12 cellular contexts compared by ENCODE assay signal in genomic region chr5:10726179-10726912, GRCh38. TPM values are rescaled to one million over a fixed set of nuclear protein-coding genes. Genes with fewer than 3 reads are reported as not detected.
DNase-seq lines count a peak whose midpoint lies in the region; ATAC-seq, FAIRE-seq and TF ChIP-seq lines count a peak whose summit lies in the region.
"Had no signal": no experiment of that assay in that cellular context is flagged by ENCODE, and none has a peak within 500 bp of the region (broad histone marks: within the 10 kb centered on the region; RNA-seq: fewer than 3 reads in every experiment).

No MANE protein-coding gene starts in this region.

- H3K9me3 ChIP-seq in kidney (ENCODE audit: control insufficient read depth in 1 of 2, low read length in 2 of 2): no peaks in the 10 kb centered on the region

- peaks cover 0 to 3% of the 10 kb centered on the region in 2 donors for H3K36me3 ChIP-seq in kidney (ENCODE audit: control insufficient read depth in 1 of 2, insufficient read depth in 2 of 2, low read length in 2 of 2)

- no peak overlapping the region for H3K4me3 ChIP-seq in kidney (ENCODE audit: low read length in 2 of 2)

- H3K9ac ChIP-seq in kidney (ENCODE audit: low read length in 2 of 2): no peak overlapping the region

- H3K27ac Mint-ChIP-seq in activated T-helper 17 cell treated with anti-CD3 and anti-CD28 coated beads, Interleukin-2, amount 50 U/mL, for 72 hours: peak overlapping the region; percentile 37
- peak overlapping the region in 1 of 2 donors; percentile 33 for H3K27ac Mint-ChIP-seq in natural killer cell treated with Interleukin-12 subunit alpha and Interleukin-12 subunit beta and Interleukin-15 and Interleukin-18, amount 100 ng/mL, for 72 hours

- peaks cover 13% of the 10 kb centered on the region for H3K36me3 Mint-ChIP-seq in activated T-helper 17 cell treated with anti-CD3 and anti-CD28 coated beads, Interleukin-2, amount 50 U/mL, for 72 hours (ENCODE audit: low read depth)
- no peaks in the 10 kb centered on the region for H3K36me3 Mint-ChIP-seq in natural killer cell treated with Interleukin-12 subunit alpha and Interleukin-12 subunit beta and Interleukin-15 and Interleukin-18, amount 100 ng/mL, for 72 hours

- no peak overlapping the region for H3K27ac ChIP-seq in kidney (ENCODE audit: low read depth in 2 of 2, low read length in 2 of 2)

- peaks cover 18% of the 10 kb centered on the region for H3K4me1 Mint-ChIP-seq in activated T-helper 17 cell treated with anti-CD3 and anti-CD28 coated beads, Interleukin-2, amount 50 U/mL, for 72 hours
- H3K4me1 Mint-ChIP-seq in natural killer cell treated with Interleukin-12 subunit alpha and Interleukin-12 subunit beta and Interleukin-15 and Interleukin-18, amount 100 ng/mL, for 72 hours (ENCODE audit: low read depth in 2 of 2): peaks cover 45 to 50% of the 10 kb centered on the region in 2 donors

- H3K4me1 ChIP-seq in kidney (ENCODE audit: control insufficient read depth in 1 of 2, insufficient read depth in 1 of 2, low read depth in 1 of 2, low read length in 2 of 2): peaks cover 0 to 4% of the 10 kb centered on the region in 2 donors

- no peak overlapping the region for H3K4me3 Mint-ChIP-seq in activated T-helper 17 cell treated with anti-CD3 and anti-CD28 coated beads, Interleukin-2, amount 50 U/mL, for 72 hours
- no peak overlapping the region for H3K4me3 Mint-ChIP-seq in natural killer cell treated with Interleukin-12 subunit alpha and Interleukin-12 subunit beta and Interleukin-15 and Interleukin-18, amount 100 ng/mL, for 72 hours

- H3K9me3 Mint-ChIP-seq in activated T-helper 17 cell treated with anti-CD3 and anti-CD28 coated beads, Interleukin-2, amount 50 U/mL, for 72 hours: no peaks in the 10 kb centered on the region
- H3K9me3 Mint-ChIP-seq in natural killer cell treated with Interleukin-12 subunit alpha and Interleukin-12 subunit beta and Interleukin-15 and Interleukin-18, amount 100 ng/mL, for 72 hours: no peaks in the 10 kb centered on the region

- no peak for TF ChIP-seq CTCF in kidney (IDR thresholded peaks at IDR 0.05; ENCODE audit: borderline replicate concordance, extremely low read depth, insufficient read depth)

- H3K27me3 Mint-ChIP-seq in activated T-helper 17 cell treated with anti-CD3 and anti-CD28 coated beads, Interleukin-2, amount 50 U/mL, for 72 hours: no peaks in the 10 kb centered on the region
- no peaks in the 10 kb centered on the region for H3K27me3 Mint-ChIP-seq in natural killer cell treated with Interleukin-12 subunit alpha and Interleukin-12 subunit beta and Interleukin-15 and Interleukin-18, amount 100 ng/mL, for 72 hours

- FAIRE-seq in kidney (lab: Jason Lieb, UNC): no peak

- intact Hi-C loops in sciatic nerve (cut with DNase I) (no loop called here), kidney (cut with DNase I) (no loop called here)

- DNase-seq in natural killer cell treated with Interleukin-12 subunit alpha and Interleukin-12 subunit beta and Interleukin-15 and Interleukin-18, amount 100 ng/mL, for 72 hours (ENCODE audit: low spot score): no peak
- DNase-seq in sciatic nerve (ENCODE audit: low spot score) (no peak), kidney (no peak)
- no peak for DNase-seq in activated CD8-positive, alpha-beta memory T cell treated with anti-CD3 and anti-CD28 coated beads for 24 hours
- DNase-seq: activated CD4-positive, alpha-beta T cell treated with anti-CD3 and anti-CD28 coated beads, Interleukin-2, amount 50 U/mL, for 1 hour; brain microvascular endothelial cell; foreskin melanocyte; NCI-H2081 had no signal

- ATAC-seq in GM18867 (IDR thresholded peaks at IDR 0.05; ENCODE audit: unreplicated experiment) (peak; percentile 6), HG02798 (IDR thresholded peaks at IDR 0.05; ENCODE audit: poor library complexity, unreplicated experiment) (peak; percentile 19), HG03039 (IDR thresholded peaks at IDR 0.05; ENCODE audit: unreplicated experiment) (no peak), sciatic nerve (no peak)
- ATAC-seq in activated T-helper 17 cell treated with anti-CD3 and anti-CD28 coated beads, Interleukin-2, amount 50 U/mL, for 72 hours (replicated peaks): peak; percentile 14
- peak; percentile 54 to 59 for ATAC-seq in natural killer cell treated with Interleukin-12 subunit alpha and Interleukin-12 subunit beta and Interleukin-15 and Interleukin-18, amount 100 ng/mL, for 72 hours

RNA-seq across cellular contexts. Expression of gene DAP, which starts 34.7 kb away (rescaled TPM):
- total RNA-seq in activated T-helper 17 cell treated with anti-CD3 and anti-CD28 coated beads, Interleukin-2, amount 50 U/mL, for 72 hours: 10 to 100 TPM; 29.5 to 39.5 TPM
- total RNA-seq in natural killer cell treated with Interleukin-12 subunit alpha and Interleukin-12 subunit beta and Interleukin-15 and Interleukin-18, amount 100 ng/mL, for 72 hours: 10 to 100 TPM; 80.1 to 84.3 TPM
- total RNA-seq in sciatic nerve: 65.4 TPM
- 133 TPM for total RNA-seq in kidney
- polyA plus RNA-seq in kidney (ENCODE audit: insufficient read depth, low read depth, low replicate concordance): 123 TPM

Comparison
In these comparisons a context has a peak if more than half of its experiments do, and no peak if none do; other contexts are left out.
1. ATAC-seq: peak in GM18867 (single experiment), HG02798 (single experiment), activated T-helper 17 cell treated with anti-CD3 and anti-CD28 coated beads, Interleukin-2, amount 50 U/mL, for 72 hours (single experiment) and natural killer cell treated with Interleukin-12 subunit alpha and Interleukin-12 subunit beta and Interleukin-15 and Interleukin-18, amount 100 ng/mL, for 72 hours (2 of 2); none in HG03039 (single experiment) and sciatic nerve (single experiment).